8 cellular contexts compared by ENCODE assay signal in genomic region chr6:89372506-89372901, GRCh38.
DNase-seq lines count a peak whose midpoint lies in the region; ATAC-seq lines count a peak whose summit lies in the region.

No MANE protein-coding gene starts in this region.

- ATAC-seq in activated CD4-positive, CD25-positive, alpha-beta regulatory T cell treated with anti-CD3 and anti-CD28 coated beads, Interleukin-2, amount 50 U/mL, for 24 hours, result peak; percentile 37 to 54
- ATAC-seq in GM21529 (IDR thresholded peaks at IDR 0.05; ENCODE audit: unreplicated experiment) (peak; percentile 54), HG03469 (IDR thresholded peaks at IDR 0.05; ENCODE audit: unreplicated experiment) (peak; percentile 30)

- DNase-seq in activated CD4-positive, CD25-positive, alpha-beta regulatory T cell treated with anti-CD3 and anti-CD28 coated beads, Interleukin-2, amount 50 U/mL, for 72 hours, result no peak
- DNase-seq in midbrain (lab: John Stamatoyannopoulos, UW) (peak; percentile 55), SW 1271 (lab: John Stamatoyannopoulos, UW) (no peak), NOMO-1 treated with DMSO at 0.1 percent for 48 hours (lab: John Stamatoyannopoulos, UW; ENCODE audit: unreplicated experiment) (no peak)
- DNase-seq in activated effector memory CD4-positive, alpha-beta T cell treated with anti-CD3 and anti-CD28 coated beads, Interleukin-2, amount 50 U/mL, for 16 hours, result no peak
